Comparison of ENCODE assay signal across 8 cellular contexts in genomic region chr7:87058739-87059524, GRCh38. TPM values are rescaled to one million over a fixed set of nuclear protein-coding genes. Genes with fewer than 3 reads are reported as not detected.
DNase-seq lines count a peak whose midpoint lies in the region; ATAC-seq and TF ChIP-seq lines count a peak whose summit lies in the region.

No MANE protein-coding gene starts in this region.

- H3K27ac ChIP-seq in WERI-Rb-1 (peak overlapping the region; percentile 54), endodermal cell (ENCODE audit: low read depth, low read length) (no peak overlapping the region)

- H3K36me3 Mint-ChIP-seq in endodermal cell (ENCODE audit: low read depth) (no peaks in the 10 kb centered on the region), type B pancreatic cell (no peaks in the 10 kb centered on the region)

- WGBS in endodermal cell (ENCODE audit: insufficient coverage in 1 of 2, insufficient read length in 1 of 2), 2 experiments = 0 to 3% methylated on average over 17 to 40 of the region's 40 CpGs

- H3K9me3 ChIP-seq in WERI-Rb-1 (ENCODE audit: severe bottlenecking) = no peaks in the 10 kb centered on the region
- no peaks in the 10 kb centered on the region for H3K9me3 ChIP-seq in endodermal cell (ENCODE audit: control insufficient read depth, low read length)
- H3K9me3 ChIP-seq in mucosa of stomach (ENCODE audit: control insufficient read depth, low read length) = no peaks in the 10 kb centered on the region

- no peak overlapping the region for H3K27ac Mint-ChIP-seq in endodermal cell
- peak overlapping the region; percentile 42 for H3K27ac Mint-ChIP-seq in type B pancreatic cell

- H3K9me3 Mint-ChIP-seq in endodermal cell = no peaks in the 10 kb centered on the region
- no peaks in the 10 kb centered on the region for H3K9me3 Mint-ChIP-seq in type B pancreatic cell

- H3K4me3 Mint-ChIP-seq in endodermal cell = peak overlapping the region; percentile 70
- H3K4me3 Mint-ChIP-seq in type B pancreatic cell = peak overlapping the region; percentile 87

- peak; percentile 19 for DNase-seq in HuH-7.5 (ENCODE audit: low spot score)
- DNase-seq in WERI-Rb-1 = peak; percentile 43
- DNase-seq in endodermal cell = peak; percentile 86
- no peak for DNase-seq in type B pancreatic cell (ENCODE audit: extremely low spot score, unreplicated experiment)
- DNase-seq in SIG-M5 treated with dmso at 0.1 percent for 504 hours (lab: John Stamatoyannopoulos, UW; ENCODE audit: unreplicated experiment) = no peak

- H3K27me3 ChIP-seq in WERI-Rb-1 (ENCODE audit: insufficient read depth, low read depth, severe bottlenecking) = no peaks in the 10 kb centered on the region
- H3K27me3 ChIP-seq in endodermal cell (ENCODE audit: control insufficient read depth, insufficient read depth, low read length, poor library complexity, severe bottlenecking) = no peaks in the 10 kb centered on the region
- H3K27me3 ChIP-seq in mucosa of stomach (ENCODE audit: control insufficient read depth, insufficient read depth, low read length) = peaks cover 13% of the 10 kb centered on the region

- peak; percentile 48 for ATAC-seq in GM21526 (IDR thresholded peaks at IDR 0.05; ENCODE audit: low FRiP score, unreplicated experiment)

- H3K4me1 Mint-ChIP-seq in endodermal cell (peaks cover 23% of the 10 kb centered on the region), type B pancreatic cell (ENCODE audit: unreplicated experiment) (peaks cover 18% of the 10 kb centered on the region)

- H3K9ac ChIP-seq in endodermal cell (ENCODE audit: extremely low read depth, low read length, poor library complexity, severe bottlenecking) (peak overlapping the region; percentile 47), mucosa of stomach (ENCODE audit: low read length) (peak overlapping the region; percentile 59)

- TF ChIP-seq CTCF in WERI-Rb-1 (IDR thresholded peaks at IDR 0.05; ENCODE audit: low read depth, low read length) = no peak
- no peak for TF ChIP-seq CTCF in endodermal cell (conservative IDR thresholded peaks at IDR 0.05)
- TF ChIP-seq CTCF in type B pancreatic cell (conservative IDR thresholded peaks at IDR 0.05) = no peak

- no peaks in the 10 kb centered on the region for H3K36me3 ChIP-seq in WERI-Rb-1
- no peaks in the 10 kb centered on the region for H3K36me3 ChIP-seq in endodermal cell (ENCODE audit: control insufficient read depth, insufficient read depth, low read length)
- no peaks in the 10 kb centered on the region for H3K36me3 ChIP-seq in mucosa of stomach (ENCODE audit: control insufficient read depth, insufficient read depth, low read length)

- peaks cover 10% of the 10 kb centered on the region for H3K4me1 ChIP-seq in endodermal cell (ENCODE audit: control insufficient read depth, insufficient read depth, low read length)
- peaks cover 7% of the 10 kb centered on the region for H3K4me1 ChIP-seq in mucosa of stomach (ENCODE audit: control insufficient read depth, insufficient read depth, low read length)

- H3K27me3 Mint-ChIP-seq in endodermal cell (ENCODE audit: insufficient read depth) = peaks cover 10% of the 10 kb centered on the region
- peaks cover 19% of the 10 kb centered on the region for H3K27me3 Mint-ChIP-seq in type B pancreatic cell

- peak overlapping the region; percentile 60; the same call in 1 of the 2 replicates for H3K4me3 ChIP-seq in GM08714 (ENCODE audit: low read length)
- peak overlapping the region; percentile 57 for H3K4me3 ChIP-seq in WERI-Rb-1 (ENCODE audit: low read depth, low read length)
- H3K4me3 ChIP-seq in endodermal cell (ENCODE audit: low read length) = peak overlapping the region; percentile 91
- H3K4me3 ChIP-seq in mucosa of stomach (ENCODE audit: low read length) = peak overlapping the region; percentile 8

RNA-seq across cellular contexts. Expression of gene ELAPOR2, which starts 0.5 kb away (rescaled TPM):
- 10 to 100 TPM; 67.2 to 75.7 TPM for total RNA-seq in endodermal cell
- 69.3 TPM for polyA plus RNA-seq in endodermal cell (2013, experiment 1 of 2)
- 59.2 TPM for polyA plus RNA-seq in endodermal cell (2013, experiment 2 of 2)
- 29.5 and 39.8 TPM in 2 replicates for total RNA-seq in type B pancreatic cell (ENCODE audit: low replicate concordance)

Comparison
In these comparisons a context has a peak if more than half of its experiments do, and no peak if none do; other contexts are left out.
1. H3K4me3 ChIP-seq: peak in every context shown above with its lines; median percentile 91 in endodermal cell; 60 in GM08714; 57 in WERI-Rb-1; 8 in mucosa of stomach.
2. DNase-seq: peak in HuH-7.5 (single experiment), WERI-Rb-1 (single experiment) and endodermal cell (single experiment); none in type B pancreatic cell (single experiment) and SIG-M5 treated with dmso at 0.1 percent for 504 hours (single experiment).